ENCODE assay signal across 20 cellular contexts in the genomic region with DNA sequence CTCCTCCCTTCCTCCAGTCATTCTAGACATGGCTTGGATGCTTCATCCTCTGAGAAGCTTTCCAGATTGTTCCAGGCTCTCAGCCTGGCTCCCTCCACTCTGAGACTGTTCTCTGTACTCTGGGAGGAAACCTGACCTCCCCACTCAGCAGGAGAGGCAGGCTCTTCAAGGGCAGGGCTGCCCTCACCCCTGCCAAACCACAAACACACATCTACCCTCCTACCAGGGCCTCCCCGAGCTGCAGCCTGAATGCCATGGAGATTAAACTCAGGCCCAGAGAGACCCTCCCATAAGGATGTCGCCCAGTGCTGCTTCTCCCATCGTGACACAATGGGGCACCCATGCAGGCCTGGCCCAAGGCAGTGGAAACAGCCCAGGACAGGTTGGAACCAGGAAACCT. TPM values are rescaled to one million over a fixed set of nuclear protein-coding genes. Genes with fewer than 3 reads are reported as not detected.
A peak's percentile ranks its signal among the peaks of the same experiment; 100 is the strongest.
DNase-seq lines count a peak whose midpoint lies in the region; ATAC-seq, FAIRE-seq and TF ChIP-seq lines count a peak whose summit lies in the region.
"Had no signal": no experiment of that assay in that cellular context is flagged by ENCODE, and none has a peak within 500 bp of the region (broad histone marks: within the 10 kb centered on the region; RNA-seq: fewer than 3 reads in every experiment).

No MANE protein-coding gene starts in this region.

- H3K27me3 ChIP-seq in HepG2 (ENCODE audit: control insufficient read depth in 1 of 2, insufficient read depth in 2 of 2, low read length in 2 of 2) (no peaks in the 10 kb centered on the region), right lobe of liver (no peaks in the 10 kb centered on the region), upper lobe of right lung (no peaks in the 10 kb centered on the region)
- H3K27me3 ChIP-seq: BLaER1, brain microvascular endothelial cell, heart left ventricle, MG63, neutrophil, transverse colon had no signal

- in situ Hi-C loops in HepG2 (cut with HindIII; ENCODE audit: extremely low pct_ligation_motif_present, low pct_unique_long_range_greater_than_20kb), result loop anchor here (25.0 kb wide), 1 partner anchor 463 kb away; no protein-coding TSS in a partner anchor

- TF ChIP-seq CTCF in HepG2 (CRISPR knock-in tag; IDR thresholded peaks at IDR 0.05), result no peak
- no peak for TF ChIP-seq CTCF in right lobe of liver (IDR thresholded peaks at IDR 0.05)
- TF ChIP-seq CTCF in upper lobe of right lung (IDR thresholded peaks at IDR 0.05), result no peak

- H3K79me2 ChIP-seq in HepG2 (ENCODE audit: insufficient read depth, low read length), result no peaks in the 10 kb centered on the region

- intact Hi-C loops in HepG2 (cut with micrococcal nuclease; ENCODE audit: unreplicated experiment), result no loop called here
- intact Hi-C loops in right lobe of liver (cut with DNase I), result no loop called here
- intact Hi-C loops in upper lobe of right lung (cut with DNase I), result no loop called here

- H3K9me3 ChIP-seq in HepG2 (ENCODE audit: low read length) (no peaks in the 10 kb centered on the region; the same call in 1 of the 2 replicates), right lobe of liver (no peaks in the 10 kb centered on the region), upper lobe of right lung (no peaks in the 10 kb centered on the region)
- H3K9me3 ChIP-seq: MG63, neutrophil, transverse colon had no signal

- POLR2A ChIA-PET in HepG2 (lab: Yijun Ruan, JAX), result no interaction called here

- no peak for FAIRE-seq in HepG2 (lab: Jason Lieb, UNC)
- FAIRE-seq: A549, keratinocyte had no signal

- H3K36me3 ChIP-seq in HepG2 (replicated peaks in 1 of 2; ENCODE audit: control insufficient read depth in 1 of 2, insufficient read depth in 2 of 2, low read length in 2 of 2) (no peaks in the 10 kb centered on the region), right lobe of liver (peaks cover 0 to 81% (median 4%) of the 10 kb centered on the region in 4 donors), upper lobe of right lung (peaks cover 90% of the 10 kb centered on the region)

- H3K4me3 ChIP-seq in HepG2 (replicated peaks in 1 of 3; ENCODE audit: insufficient read depth in 1 of 3, low read depth in 2 of 3, low read length in 3 of 3) (no peak overlapping the region), right lobe of liver (no peak overlapping the region), upper lobe of right lung (no peak overlapping the region)
- H3K4me3 ChIP-seq: A549, BLaER1, heart left ventricle, MG63, transverse colon had no signal

- WGBS in HepG2 (ENCODE audit: low lambda C conversion rate), result 80% methylated on average over 1 of the region's 3 CpGs
- whole genome bisulfite sequencing in right lobe of liver (ENCODE audit: insufficient coverage, low coverage, low lambda C conversion rate, missing lambda C conversion rate), result 83% methylated on average over 1 of the region's 3 CpGs

- no peak overlapping the region for H3K27ac ChIP-seq in HepG2 (ENCODE audit: extremely low read length, insufficient read depth, low read length)
- no peak overlapping the region for H3K27ac ChIP-seq in right lobe of liver
- peak overlapping the region; percentile 35 for H3K27ac ChIP-seq in angular gyrus (ENCODE audit: low read depth, low read length)
- no peak overlapping the region for H3K27ac ChIP-seq in upper lobe of right lung
- H3K27ac ChIP-seq: A549, BLaER1, brain microvascular endothelial cell, heart left ventricle, neutrophil, transverse colon had no signal

- H3K4me1 ChIP-seq in HepG2 (ENCODE audit: insufficient read depth, low read length) (no peaks in the 10 kb centered on the region), right lobe of liver (no peaks in the 10 kb centered on the region), upper lobe of right lung (no peaks in the 10 kb centered on the region)
- H3K4me1 ChIP-seq: A549, BLaER1, transverse colon had no signal

- TF ChIP-seq RAD21 in HepG2 (CRISPR knock-in tag; IDR thresholded peaks at IDR 0.05), result no peak

- TF ChIP-seq POLR2A in HepG2 (IDR thresholded peaks at IDR 0.05; ENCODE audit: insufficient read depth in 1 of 2, low read depth in 2 of 2, low read length in 2 of 2) (no peak), right lobe of liver (IDR thresholded peaks at IDR 0.05) (no peak)

- BruUV-seq in HepG2 (replicated peaks; lab: Mats Ljungman, UMichigan), result no TSS peak

- DNase-seq in HepG2 (ENCODE audit: low spot score) (no peak), right lobe of liver (no peak), iris pigment epithelial cell (ENCODE audit: low read depth) (peak; percentile 53), upper lobe of right lung (no peak), left lobe of liver (ENCODE audit: low spot score) (no peak), cerebellar cortex (ENCODE audit: low spot score) (no peak)
- DNase-seq: activated naive CD4-positive, alpha-beta T cell treated with anti-CD3 and anti-CD28 coated beads, Interleukin-2, amount 10 ng/mL, durations not matched to agents 7 days and 5 days; brain microvascular endothelial cell; heart left ventricle; MG63; NCI-H510A treated with DMSO at 0.1 percent for 48 hours; stimulated activated naive CD4-positive, alpha-beta T cell treated with Interleukin-2 at 50 U/mL for 16 hours; SW 1271; transverse colon had no signal

- ATAC-seq in HepG2 (no peak), right lobe of liver (no peak), upper lobe of right lung (peak; percentile 82), left lobe of liver (no peak), GM19397 (IDR thresholded peaks at IDR 0.05; ENCODE audit: unreplicated experiment) (no peak)
- ATAC-seq: A549, heart left ventricle had no signal

- no peak for TF ChIP-seq EP300 in HepG2 (IDR thresholded peaks at IDR 0.05; ENCODE audit: low read depth in 2 of 2, low read length in 2 of 2)
- no peak for TF ChIP-seq EP300 in HepG2 (CRISPR knock-in tag; IDR thresholded peaks at IDR 0.05; ENCODE audit: borderline replicate concordance)

- H3K4me2 ChIP-seq in HepG2 (ENCODE audit: low read depth, low read length), result no peak overlapping the region
- H3K4me2 ChIP-seq: A549, BLaER1 had no signal

- H2AFZ ChIP-seq in HepG2 (ENCODE audit: low read length), result no peak overlapping the region

- H4K20me1 ChIP-seq in HepG2 (ENCODE audit: insufficient read depth, low read length), result no peaks in the 10 kb centered on the region
- H4K20me1 ChIP-seq: BLaER1 had no signal

- CTCF ChIA-PET in HepG2 (lab: Yijun Ruan, JAX; ENCODE audit: low intra/inter-chr PET ratio, low total read pairs), result no interaction called here

- H3K9ac ChIP-seq in HepG2 (ENCODE audit: insufficient read depth, low read depth, low read length), result no peak overlapping the region
- H3K9ac ChIP-seq: BLaER1 had no signal

RNA-seq across cellular contexts. Expression of gene NUMBL, which starts 16.2 kb away (rescaled TPM):
- total RNA-seq in HepG2 (2016; rRNA removed; fragmentation: Illumina TruSeq; extraction: Trizol) (0.20 and 0.49 TPM in 2 replicates), right lobe of liver (10 to 100 TPM in 3 of 6 experiments, 1 to 10 TPM in 3; 6.1 to 19.6 (median 10.5) TPM), upper lobe of right lung (19.5 TPM), left lobe of liver (21.7 TPM)
- 0.09 and 0.10 TPM in 2 replicates for total RNA-seq in HepG2 (2016; cell fraction: cytosol; rRNA removed; fragmentation: Illumina TruSeq; extraction: Trizol; ENCODE audit: low read depth)
- 0.04 and 0.58 TPM in 2 replicates for total RNA-seq in HepG2 (2016; cell fraction: insoluble cytoplasmic fraction; rRNA removed; fragmentation: Illumina TruSeq; extraction: Trizol)
- 0.25 and 0.52 TPM in 2 replicates for total RNA-seq in HepG2 (2016; cell fraction: membrane; rRNA removed; fragmentation: Illumina TruSeq; extraction: Trizol)
- 0.69 and 2.1 TPM in 2 replicates for total RNA-seq in HepG2 (2016; cell fraction: nucleus; rRNA removed; fragmentation: Illumina TruSeq; extraction: Trizol)
- polyA plus RNA-seq in HepG2 (2011; rRNA removed), result 2.2 and 2.3 TPM in 2 replicates
- polyA plus RNA-seq in HepG2 (2011; cell fraction: cytosol; rRNA removed), result 0.67 and 0.90 TPM in 2 replicates
- 21.6 and 25.2 TPM in 2 replicates for polyA plus RNA-seq in HepG2 (2011; cell fraction: nucleus; rRNA removed)
- polyA plus RNA-seq in HepG2 (2012), result 0.78 and 2.1 TPM in 2 replicates
- polyA plus RNA-seq in HepG2 (2016; cell fraction: cytosol; fragmentation: Illumina TruSeq; extraction: Trizol; ENCODE audit: low read depth), result 0.10 and 0.11 TPM in 2 replicates
- polyA plus RNA-seq in HepG2 (2016; cell fraction: insoluble cytoplasmic fraction; fragmentation: Illumina TruSeq; extraction: Trizol; ENCODE audit: low read depth), result 0.27 and 0.56 TPM in 2 replicates
- 0.07 and 0.19 TPM in 2 replicates for polyA plus RNA-seq in HepG2 (2016; cell fraction: membrane; fragmentation: Illumina TruSeq; extraction: Trizol; ENCODE audit: low read depth)
- 4.8 and 6.7 TPM in 2 replicates for polyA plus RNA-seq in HepG2 (2016; cell fraction: nucleus; fragmentation: Illumina TruSeq; extraction: Trizol; ENCODE audit: insufficient read depth, low read depth)
- polyA minus RNA-seq in HepG2 (2011; rRNA and poly(A)+ RNA removed; ENCODE audit: low replicate concordance), result 1.2 and 14.1 TPM in 2 replicates
- 0.35 and 0.99 TPM in 2 replicates for polyA minus RNA-seq in HepG2 (2011; cell fraction: cytosol; rRNA and poly(A)+ RNA removed)
- polyA minus RNA-seq in HepG2 (2011; cell fraction: nucleus; rRNA and poly(A)+ RNA removed), result 2.8 and 2.9 TPM in 2 replicates

RNA-seq across cellular contexts. Expression of gene COQ8B, which starts 42.4 kb away (rescaled TPM):
- 10.3 and 17.2 TPM in 2 replicates for total RNA-seq in HepG2 (2016; rRNA removed; fragmentation: Illumina TruSeq; extraction: Trizol)
- total RNA-seq in HepG2 (2016; cell fraction: cytosol; rRNA removed; fragmentation: Illumina TruSeq; extraction: Trizol; ENCODE audit: low read depth), result 11.6 and 12.3 TPM in 2 replicates
- total RNA-seq in HepG2 (2016; cell fraction: insoluble cytoplasmic fraction; rRNA removed; fragmentation: Illumina TruSeq; extraction: Trizol), result 8.6 and 17.5 TPM in 2 replicates
- 16.6 and 19.5 TPM in 2 replicates for total RNA-seq in HepG2 (2016; cell fraction: membrane; rRNA removed; fragmentation: Illumina TruSeq; extraction: Trizol)
- 13.3 and 18.3 TPM in 2 replicates for total RNA-seq in HepG2 (2016; cell fraction: nucleus; rRNA removed; fragmentation: Illumina TruSeq; extraction: Trizol)
- polyA plus RNA-seq in HepG2 (2011; rRNA removed), result 12.3 and 14.7 TPM in 2 replicates
- polyA plus RNA-seq in HepG2 (2011; cell fraction: cytosol; rRNA removed), result 9.9 and 15.6 TPM in 2 replicates
- polyA plus RNA-seq in HepG2 (2011; cell fraction: nucleus; rRNA removed), result 54.2 and 65.2 TPM in 2 replicates
- 8.7 and 13.0 TPM in 2 replicates for polyA plus RNA-seq in HepG2 (2012)
- polyA plus RNA-seq in HepG2 (2016; cell fraction: cytosol; fragmentation: Illumina TruSeq; extraction: Trizol; ENCODE audit: low read depth), result 5.6 and 6.3 TPM in 2 replicates
- polyA plus RNA-seq in HepG2 (2016; cell fraction: insoluble cytoplasmic fraction; fragmentation: Illumina TruSeq; extraction: Trizol; ENCODE audit: low read depth), result 7.8 and 9.6 TPM in 2 replicates
- 8.1 and 8.4 TPM in 2 replicates for polyA plus RNA-seq in HepG2 (2016; cell fraction: membrane; fragmentation: Illumina TruSeq; extraction: Trizol; ENCODE audit: low read depth)
- polyA plus RNA-seq in HepG2 (2016; cell fraction: nucleus; fragmentation: Illumina TruSeq; extraction: Trizol; ENCODE audit: insufficient read depth, low read depth), result 21.5 and 25.0 TPM in 2 replicates
- 22.0 and 30.0 TPM in 2 replicates for polyA minus RNA-seq in HepG2 (2011; rRNA and poly(A)+ RNA removed; ENCODE audit: low replicate concordance)
- polyA minus RNA-seq in HepG2 (2011; cell fraction: cytosol; rRNA and poly(A)+ RNA removed), result 7.7 and 9.0 TPM in 2 replicates
- polyA minus RNA-seq in HepG2 (2011; cell fraction: nucleus; rRNA and poly(A)+ RNA removed), result 19.1 and 21.8 TPM in 2 replicates
- total RNA-seq in right lobe of liver, result 10 to 100 TPM; 15.1 to 30.6 (median 25.6) TPM
- 43.6 TPM for total RNA-seq in upper lobe of right lung
- 43.5 TPM for total RNA-seq in left lobe of liver

RNA-seq across cellular contexts. Expression of gene ITPKC, which starts 42.6 kb away (rescaled TPM):
- total RNA-seq in HepG2 (2016; rRNA removed; fragmentation: Illumina TruSeq; extraction: Trizol) (11.2 and 11.3 TPM in 2 replicates), right lobe of liver (10 to 100 TPM in 3 of 6 experiments, 1 to 10 TPM in 3; 6.8 to 19.7 (median 11.1) TPM), upper lobe of right lung (51.6 TPM), left lobe of liver (7.0 TPM)
- 2.2 and 2.9 TPM in 2 replicates for total RNA-seq in HepG2 (2016; cell fraction: cytosol; rRNA removed; fragmentation: Illumina TruSeq; extraction: Trizol; ENCODE audit: low read depth)
- total RNA-seq in HepG2 (2016; cell fraction: insoluble cytoplasmic fraction; rRNA removed; fragmentation: Illumina TruSeq; extraction: Trizol), result 11.1 and 11.2 TPM in 2 replicates
- total RNA-seq in HepG2 (2016; cell fraction: membrane; rRNA removed; fragmentation: Illumina TruSeq; extraction: Trizol), result 6.2 and 7.0 TPM in 2 replicates
- total RNA-seq in HepG2 (2016; cell fraction: nucleus; rRNA removed; fragmentation: Illumina TruSeq; extraction: Trizol), result 9.4 and 10.1 TPM in 2 replicates
- polyA plus RNA-seq in HepG2 (2011; rRNA removed), result 6.9 and 12.4 TPM in 2 replicates
- polyA plus RNA-seq in HepG2 (2011; cell fraction: cytosol; rRNA removed), result 7.5 and 8.3 TPM in 2 replicates
- 10.9 and 11.5 TPM in 2 replicates for polyA plus RNA-seq in HepG2 (2011; cell fraction: nucleus; rRNA removed)
- polyA plus RNA-seq in HepG2 (2012), result 5.5 and 8.9 TPM in 2 replicates
- polyA plus RNA-seq in HepG2 (2016; cell fraction: cytosol; fragmentation: Illumina TruSeq; extraction: Trizol; ENCODE audit: low read depth), result 1.6 and 1.9 TPM in 2 replicates
- 9.6 and 11.1 TPM in 2 replicates for polyA plus RNA-seq in HepG2 (2016; cell fraction: insoluble cytoplasmic fraction; fragmentation: Illumina TruSeq; extraction: Trizol; ENCODE audit: low read depth)
- 4.0 and 4.4 TPM in 2 replicates for polyA plus RNA-seq in HepG2 (2016; cell fraction: membrane; fragmentation: Illumina TruSeq; extraction: Trizol; ENCODE audit: low read depth)
- polyA plus RNA-seq in HepG2 (2016; cell fraction: nucleus; fragmentation: Illumina TruSeq; extraction: Trizol; ENCODE audit: insufficient read depth, low read depth), result 16.8 and 17.2 TPM in 2 replicates
- 7.6 and 22.0 TPM in 2 replicates for polyA minus RNA-seq in HepG2 (2011; rRNA and poly(A)+ RNA removed; ENCODE audit: low replicate concordance)
- 4.2 and 6.6 TPM in 2 replicates for polyA minus RNA-seq in HepG2 (2011; cell fraction: cytosol; rRNA and poly(A)+ RNA removed)
- polyA minus RNA-seq in HepG2 (2011; cell fraction: nucleus; rRNA and poly(A)+ RNA removed), result 5.5 and 7.5 TPM in 2 replicates
